8 cellular contexts compared by ENCODE assay signal in genomic region chr5:146446861-146447733, GRCh38. TPM values are rescaled to one million over a fixed set of nuclear protein-coding genes. Genes with fewer than 3 reads are reported as not detected.
A peak's percentile ranks its signal among the peaks of the same experiment; 100 is the strongest.
DNase-seq lines count a peak whose midpoint lies in the region; ATAC-seq, FAIRE-seq and TF ChIP-seq lines count a peak whose summit lies in the region.

Gene TCERG1 (plus strand): TSS chr5:146447333. CDS start chr5:146447350, 17 bp downstream.

- peak within 1 kb of the TSS; percentile 81 to 95 (median 81) for H3K4me3 ChIP-seq in HepG2 (replicated peaks in 1 of 3; ENCODE audit: insufficient read depth in 1 of 3, low read depth in 2 of 3, low read length in 3 of 3)

- in situ Hi-C loops in HepG2 (cut with HindIII; ENCODE audit: extremely low pct_ligation_motif_present, low pct_unique_long_range_greater_than_20kb) = loop anchor here (25.0 kb wide), 1 partner anchor 310 kb away; no protein-coding TSS in a partner anchor

- peak; percentile 70 to 85 for TF ChIP-seq POLR2A in HepG2 (IDR thresholded peaks at IDR 0.05; ENCODE audit: insufficient read depth in 1 of 2, low read depth in 2 of 2, low read length in 2 of 2)

- DNase-seq in C1 segment of cervical spinal cord (lab: John Stamatoyannopoulos, UW) (peak; percentile 67 to 99 (median 96)), NCI-H748 (lab: John Stamatoyannopoulos, UW; ENCODE audit: unreplicated experiment) (peak; percentile 100), dermis blood vessel endothelial cell (peak; percentile 100), HepG2 (ENCODE audit: low spot score) (peak; percentile 99)
- peak; percentile 90 to 98 for DNase-seq in activated CD4-positive, alpha-beta T cell treated with anti-CD3 and anti-CD28 coated beads, Interleukin-2, amount 50 U/mL, for 24 hours (ENCODE audit: low read depth in 1 of 2, low spot score in 1 of 2)
- peak; percentile 99 for DNase-seq in stimulated activated CD4-positive, alpha-beta T cell treated with anti-CD3 and anti-CD28 coated beads, Interleukin-4, amount 100 ng/mL, for 24 hours

- H3K36me3 ChIP-seq in HepG2 (replicated peaks in 1 of 2; ENCODE audit: control insufficient read depth in 1 of 2, insufficient read depth in 2 of 2, low read length in 2 of 2) = no peaks in the 10 kb centered on the region

- TF ChIP-seq EP300 in HepG2 (IDR thresholded peaks at IDR 0.05; ENCODE audit: low read depth in 2 of 2, low read length in 2 of 2) = no peak
- no peak for TF ChIP-seq EP300 in HepG2 (CRISPR knock-in tag; IDR thresholded peaks at IDR 0.05; ENCODE audit: borderline replicate concordance)

- peak within 1 kb of the TSS; percentile 63 for H3K4me2 ChIP-seq in HepG2 (ENCODE audit: low read depth, low read length)

- H3K27ac ChIP-seq in HepG2 (ENCODE audit: extremely low read length, insufficient read depth, low read length) = peak within 1 kb of the TSS; percentile 88

- peaks cover 40% of the 10 kb centered on the region for H3K4me1 ChIP-seq in HepG2 (ENCODE audit: insufficient read depth, low read length)

- peak; percentile 88 for FAIRE-seq in HepG2 (lab: Jason Lieb, UNC)

- ATAC-seq in GM19328 (IDR thresholded peaks at IDR 0.05; ENCODE audit: unreplicated experiment) = peak; percentile 91
- peak; percentile 94 for ATAC-seq in HG03521 (IDR thresholded peaks at IDR 0.05; ENCODE audit: unreplicated experiment)
- ATAC-seq in HepG2 = peak; percentile 95

- peak within 1 kb of the TSS; percentile 62 for H2AFZ ChIP-seq in HepG2 (ENCODE audit: low read length)

- intact Hi-C loops in HepG2 (cut with micrococcal nuclease; ENCODE audit: unreplicated experiment) = no loop called here

- no peaks in the 10 kb centered on the region for H3K9me3 ChIP-seq in HepG2 (ENCODE audit: low read length)

- TF ChIP-seq RAD21 in HepG2 (CRISPR knock-in tag; IDR thresholded peaks at IDR 0.05) = peak; percentile 45

- peak; percentile 90 for TF ChIP-seq CTCF in HepG2 (CRISPR knock-in tag; IDR thresholded peaks at IDR 0.05)

- POLR2A ChIA-PET in HepG2 (lab: Yijun Ruan, JAX) = interaction anchor here (0.7 to 1.5 kb wide), 5 partner anchors 10 to 278 kb away, joined by 3 to 5 read pairs (median 3); partner anchors contain the start of gene RBM27

- H3K79me2 ChIP-seq in HepG2 (ENCODE audit: insufficient read depth, low read length) = peaks cover 50% of the 10 kb centered on the region

- no peaks in the 10 kb centered on the region; a peak in 1 of 5 replicates for H3K27me3 ChIP-seq in HepG2 (ENCODE audit: control insufficient read depth in 1 of 2, insufficient read depth in 2 of 2, low read length in 2 of 2)

- peaks cover 37% of the 10 kb centered on the region for H4K20me1 ChIP-seq in HepG2 (ENCODE audit: insufficient read depth, low read length)

- no TSS peak for BruUV-seq in HepG2 (replicated peaks; lab: Mats Ljungman, UMichigan)

- WGBS in HepG2 (ENCODE audit: low lambda C conversion rate) = under 1% methylated on average over 32 of the region's 68 CpGs

- CTCF ChIA-PET in HepG2 (lab: Yijun Ruan, JAX; ENCODE audit: low intra/inter-chr PET ratio, low total read pairs) = no interaction called here

- H3K9ac ChIP-seq in HepG2 (ENCODE audit: insufficient read depth, low read depth, low read length) = peak within 1 kb of the TSS; percentile 100

TF ChIP-seq in HepG2, 621 proteins besides CTCF, POLR2A, EP300 and RAD21 (continues in another document):
- TF ChIP-seq ZSCAN30 (CRISPR knock-in tag; IDR thresholded peaks at IDR 0.05) (0 out of 2 replicates have a peak, but pooled peaks have one; percentile 62), SMYD3 (CRISPR knock-in tag; IDR thresholded peaks at IDR 0.05) (peak; percentile 87), ZC3H13 (CRISPR knock-in tag; IDR thresholded peaks at IDR 0.05) (0 out of 2 replicates have a peak, but pooled peaks have one; percentile 35), PBX3 (CRISPR knock-in tag; IDR thresholded peaks at IDR 0.05; ENCODE audit: borderline replicate concordance) (peak; percentile 55; the same call in 1 of the 2 replicates), ARID2 (CRISPR knock-in tag; IDR thresholded peaks at IDR 0.05; ENCODE audit: borderline replicate concordance) (peak; percentile 96), ZNF549 (CRISPR knock-in tag; IDR thresholded peaks at IDR 0.05) (0 out of 2 replicates have a peak, but pooled peaks have one; percentile 25), ZNF570 (CRISPR knock-in tag; IDR thresholded peaks at IDR 0.05; ENCODE audit: borderline replicate concordance) (no peak), GTF2F1 (IDR thresholded peaks at IDR 0.05; ENCODE audit: low read length) (no peak; the same call in 1 of the 2 replicates), IKZF4 (CRISPR knock-in tag; IDR thresholded peaks at IDR 0.05; ENCODE audit: borderline replicate concordance, low read depth, not compliant biosample characterization) (no peak), ZNF276 (CRISPR knock-in tag; IDR thresholded peaks at IDR 0.05; ENCODE audit: low read depth) (peak; percentile 41; the same call in 1 of the 2 replicates), IRF9 (CRISPR knock-in tag; IDR thresholded peaks at IDR 0.05; ENCODE audit: borderline replicate concordance) (peak; percentile 65; the same call in 1 of the 2 replicates), DR1 (CRISPR knock-in tag; IDR thresholded peaks at IDR 0.05) (no peak), ZSCAN22 (CRISPR knock-in tag; IDR thresholded peaks at IDR 0.05) (no peak), NR2F1 (CRISPR knock-in tag; IDR thresholded peaks at IDR 0.05) (no peak), ZBTB25 (CRISPR knock-in tag; IDR thresholded peaks at IDR 0.05) (peak; percentile 66; the same call in 1 of the 2 replicates)

RNA-seq across cellular contexts. Expression of gene TCERG1, which starts in this region (rescaled TPM):
- total RNA-seq in dermis blood vessel endothelial cell (31.0 and 38.7 TPM in 2 replicates), HepG2 (2016; rRNA removed; fragmentation: Illumina TruSeq; extraction: Trizol) (71.5 and 71.7 TPM in 2 replicates)
- 15.2 and 18.9 TPM in 2 replicates for total RNA-seq in HepG2 (2016; cell fraction: cytosol; rRNA removed; fragmentation: Illumina TruSeq; extraction: Trizol; ENCODE audit: low read depth)
- total RNA-seq in HepG2 (2016; cell fraction: insoluble cytoplasmic fraction; rRNA removed; fragmentation: Illumina TruSeq; extraction: Trizol) = 63.5 and 71.5 TPM in 2 replicates
- 19.5 and 22.1 TPM in 2 replicates for total RNA-seq in HepG2 (2016; cell fraction: membrane; rRNA removed; fragmentation: Illumina TruSeq; extraction: Trizol)
- total RNA-seq in HepG2 (2016; cell fraction: nucleus; rRNA removed; fragmentation: Illumina TruSeq; extraction: Trizol) = 160 and 177 TPM in 2 replicates
- polyA plus RNA-seq in HepG2 (2011; rRNA removed) = 72.3 and 86.6 TPM in 2 replicates
- polyA plus RNA-seq in HepG2 (2011; cell fraction: cytosol; rRNA removed) = 34.3 and 38.0 TPM in 2 replicates
- polyA plus RNA-seq in HepG2 (2011; cell fraction: nucleus; rRNA removed) = 159 and 189 TPM in 2 replicates
- 38.8 and 53.6 TPM in 2 replicates for polyA plus RNA-seq in HepG2 (2012)
- polyA plus RNA-seq in HepG2 (2016; cell fraction: cytosol; fragmentation: Illumina TruSeq; extraction: Trizol; ENCODE audit: low read depth) = 3.1 and 4.0 TPM in 2 replicates
- polyA plus RNA-seq in HepG2 (2016; cell fraction: insoluble cytoplasmic fraction; fragmentation: Illumina TruSeq; extraction: Trizol; ENCODE audit: low read depth) = 58.5 and 62.2 TPM in 2 replicates
- 10.1 and 11.0 TPM in 2 replicates for polyA plus RNA-seq in HepG2 (2016; cell fraction: membrane; fragmentation: Illumina TruSeq; extraction: Trizol; ENCODE audit: low read depth)
- 237 and 263 TPM in 2 replicates for polyA plus RNA-seq in HepG2 (2016; cell fraction: nucleus; fragmentation: Illumina TruSeq; extraction: Trizol; ENCODE audit: insufficient read depth, low read depth)
- polyA minus RNA-seq in HepG2 (2011; rRNA and poly(A)+ RNA removed; ENCODE audit: low replicate concordance) = 383 and 386 TPM in 2 replicates
- 22.2 and 23.0 TPM in 2 replicates for polyA minus RNA-seq in HepG2 (2011; cell fraction: cytosol; rRNA and poly(A)+ RNA removed)
- polyA minus RNA-seq in HepG2 (2011; cell fraction: nucleus; rRNA and poly(A)+ RNA removed) = 275 and 320 TPM in 2 replicates

Comparison
In these comparisons a context has a peak if more than half of its experiments do, and no peak if none do; other contexts are left out.
1. Peak in every context shown above with its lines: DNase-seq, ATAC-seq, H3K4me3 ChIP-seq and H3K27ac ChIP-seq.